In the genomic region with DNA sequence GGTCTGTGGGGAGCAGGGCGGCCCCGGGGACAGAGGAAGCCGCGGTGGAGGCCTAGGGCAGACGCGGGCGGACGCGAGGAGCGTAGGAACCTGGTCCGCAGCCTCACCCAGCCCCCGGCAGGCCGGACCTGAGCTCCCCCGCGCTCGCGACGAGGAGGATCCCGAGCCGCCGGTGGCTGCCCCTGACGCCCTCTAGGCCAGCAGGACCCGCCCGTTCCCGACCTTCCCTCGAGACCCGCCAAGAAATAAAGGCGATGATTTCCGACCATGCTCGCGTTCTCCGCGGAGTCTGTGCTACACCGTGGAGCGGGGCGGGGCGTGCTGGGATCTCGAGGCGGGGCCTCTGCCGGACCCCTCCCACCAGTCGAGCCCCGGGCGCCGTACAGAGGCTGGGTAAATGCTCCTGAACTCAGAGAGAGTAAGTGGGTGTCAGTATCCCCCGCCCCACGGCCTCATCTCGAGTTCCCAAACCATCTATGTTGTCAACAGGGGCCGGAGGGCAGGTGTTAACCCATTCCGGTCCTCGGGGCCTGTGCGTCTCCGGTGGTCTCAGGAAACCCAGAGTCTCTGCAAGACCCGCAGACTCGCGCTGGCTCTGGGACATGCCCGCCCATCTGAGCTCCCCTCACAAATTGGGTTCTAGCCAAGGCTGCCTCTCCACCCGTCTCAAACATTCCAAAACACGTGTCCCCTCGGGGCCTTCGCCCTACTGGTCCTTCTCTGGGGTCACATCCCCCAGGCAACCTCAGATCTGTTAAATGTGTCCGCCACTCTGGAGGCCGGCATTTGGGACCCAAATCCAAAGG, we compare ENCODE assay signal across 1 cellular context.
TF ChIP-seq lines count a peak whose summit lies in the region.

No MANE protein-coding gene starts in this region.

TF ChIP-seq in WTC11, 78 proteins besides CTCF, POLR2A, EP300 and RAD21 (continued from another document):
- TF ChIP-seq ZNF317 (CRISPR knock-in tag; IDR thresholded peaks at IDR 0.05; ENCODE audit: borderline replicate concordance, low read depth), result no peak
- no peak for TF ChIP-seq ZNF416 (CRISPR knock-in tag; IDR thresholded peaks at IDR 0.05)
- TF ChIP-seq OVOL2 (CRISPR knock-in tag; IDR thresholded peaks at IDR 0.05; ENCODE audit: borderline replicate concordance), result no peak
- TF ChIP-seq ZNF121 (CRISPR knock-in tag; IDR thresholded peaks at IDR 0.05), result no peak
